Comparison of ENCODE assay signal across 12 cellular contexts in genomic region chr9:129422843-129423700, GRCh38.
DNase-seq lines count a peak whose midpoint lies in the region; ATAC-seq, FAIRE-seq and TF ChIP-seq lines count a peak whose summit lies in the region.
"Had no signal": no experiment of that assay in that cellular context is flagged by ENCODE, and none has a peak within 500 bp of the region (broad histone marks: within the 10 kb centered on the region; RNA-seq: fewer than 3 reads in every experiment).

No MANE protein-coding gene starts in this region.

- peak overlapping the region in 1 of 2 experiments; percentile 37; a peak in 2 of 4 replicates for H3K9ac ChIP-seq in K562 (ENCODE audit: insufficient read depth in 1 of 2, low read depth in 2 of 2, low read length in 2 of 2)

- H3K4me2 ChIP-seq in K562 (ENCODE audit: insufficient read depth, low read length), result no peak overlapping the region

- H3K27ac ChIP-seq in left ventricle myocardium inferior (replicated peaks), result no peak overlapping the region
- no peak overlapping the region for H3K27ac ChIP-seq in K562 (ENCODE audit: extremely low read depth, low read depth, low read length)
- no peak overlapping the region for H3K27ac ChIP-seq in right lobe of liver
- H3K27ac ChIP-seq in upper lobe of right lung, result no peak overlapping the region
- no peak overlapping the region for H3K27ac ChIP-seq in tibial artery

- TF ChIP-seq POLR2A in K562 (conservative IDR thresholded peaks at IDR 0.05) (no peak), right lobe of liver (IDR thresholded peaks at IDR 0.05) (no peak)

- POLR2A ChIA-PET in K562 (lab: Yijun Ruan, JAX), result interaction anchor here (0.6 to 1.5 kb wide), 4 partner anchors 9 to 97 kb away, joined by 3 to 4 read pairs (median 3); no protein-coding TSS in a partner anchor

- BruUV-seq in K562 (replicated peaks; lab: Mats Ljungman, UMichigan), result no TSS peak

- H3K27me3 ChIP-seq in left ventricle myocardium inferior (ENCODE audit: low read depth) (no peaks in the 10 kb centered on the region), K562 (ENCODE audit: control insufficient read depth in 2 of 2, insufficient read depth in 2 of 2, low read length in 2 of 2) (peaks cover 2 to 5% of the 10 kb centered on the region in 2 experiments; a peak in 2 of 5 replicates), right lobe of liver (no peaks in the 10 kb centered on the region), upper lobe of right lung (no peaks in the 10 kb centered on the region), tibial artery (no peaks in the 10 kb centered on the region)

- CTCF ChIA-PET in K562 (lab: Yijun Ruan, JAX; ENCODE audit: low intra/inter-chr PET ratio), result no interaction called here

- H3K36me3 ChIP-seq in left ventricle myocardium inferior (no peaks in the 10 kb centered on the region), K562 (ENCODE audit: control insufficient read depth, insufficient read depth, low read length) (no peaks in the 10 kb centered on the region), right lobe of liver (no peaks in the 10 kb centered on the region), upper lobe of right lung (no peaks in the 10 kb centered on the region), tibial artery (no peaks in the 10 kb centered on the region)

- H2AFZ ChIP-seq in K562 (ENCODE audit: low read depth, low read length), result peak overlapping the region; percentile 67

- H3K4me1 ChIP-seq in left ventricle myocardium inferior (peaks cover 9% of the 10 kb centered on the region), K562 (replicated peaks in 1 of 2; ENCODE audit: control insufficient read depth in 2 of 2, insufficient read depth in 2 of 2, low read length in 2 of 2) (peaks cover 3 to 27% of the 10 kb centered on the region in 2 experiments; a peak in 4 of 5 replicates), right lobe of liver (no peaks in the 10 kb centered on the region), upper lobe of right lung (peaks cover 8% of the 10 kb centered on the region), tibial artery (no peaks in the 10 kb centered on the region)

- WGBS in K562 (ENCODE audit: insufficient coverage, low coverage, missing lambda C conversion rate), result 34% methylated on average over 18 of the region's 18 CpGs
- 31% methylated on average over 9 of the region's 18 CpGs for WGBS in right lobe of liver (ENCODE audit: insufficient coverage, low coverage, low lambda C conversion rate, missing lambda C conversion rate)

- H3K4me3 ChIP-seq in left ventricle myocardium inferior, result no peak overlapping the region
- H3K4me3 ChIP-seq in K562, result no peak overlapping the region
- no peak overlapping the region for H3K4me3 ChIP-seq in right lobe of liver
- no peak overlapping the region for H3K4me3 ChIP-seq in upper lobe of right lung
- H3K4me3 ChIP-seq in tibial artery, result no peak overlapping the region

- in situ Hi-C loops in K562 (cut with MboI), result no loop called here

- TF ChIP-seq CTCF in left ventricle myocardium inferior (IDR thresholded peaks at IDR 0.05; ENCODE audit: borderline replicate concordance) (no peak), K562 (IDR thresholded peaks at IDR 0.05 in 2 of 3, conservative IDR thresholded peaks at IDR 0.05 in 1 of 3; ENCODE audit: insufficient read depth in 2 of 3, low read depth in 1 of 3, low read length in 3 of 3) (no peak), right lobe of liver (IDR thresholded peaks at IDR 0.05) (no peak), upper lobe of right lung (IDR thresholded peaks at IDR 0.05) (no peak), tibial artery (IDR thresholded peaks at IDR 0.05) (no peak)

- TF ChIP-seq RAD21 in K562 (CRISPR knock-in tag; conservative IDR thresholded peaks at IDR 0.05 in 1 of 2, IDR thresholded peaks at IDR 0.05 in 1 of 2), result no peak

- H4K20me1 ChIP-seq in K562 (replicated peaks; ENCODE audit: control insufficient read depth, insufficient read depth, low read length), result no peaks in the 10 kb centered on the region; the same call in 1 of the 2 replicates

- intact Hi-C loops in Right ventricle myocardium superior (cut with DNase I) (no loop called here), left ventricle myocardium inferior (cut with micrococcal nuclease) (no loop called here), K562 (cut with micrococcal nuclease) (no loop called here), right lobe of liver (cut with DNase I) (no loop called here), upper lobe of right lung (cut with DNase I) (no loop called here), tibial artery (cut with DNase I; ENCODE audit: low total_unique reads) (no loop called here)

- H3K79me2 ChIP-seq in K562 (ENCODE audit: control insufficient read depth, insufficient read depth, low read length), result no peaks in the 10 kb centered on the region

- no peaks in the 10 kb centered on the region for H3K9me3 ChIP-seq in left ventricle myocardium inferior (replicated peaks)
- H3K9me3 ChIP-seq in K562 (replicated peaks; ENCODE audit: control insufficient read depth, insufficient read depth, low read depth, low read length), result no peaks in the 10 kb centered on the region
- no peaks in the 10 kb centered on the region for H3K9me3 ChIP-seq in right lobe of liver
- H3K9me3 ChIP-seq in upper lobe of right lung, result no peaks in the 10 kb centered on the region
- H3K9me3 ChIP-seq in tibial artery, result no peaks in the 10 kb centered on the region

- no peak for DNase-seq in Right ventricle myocardium superior
- DNase-seq in left ventricle myocardium inferior, result no peak
- DNase-seq in K562 (ENCODE audit: extremely low read depth in 1 of 4, low spot score in 3 of 4), result no peak
- DNase-seq in right lobe of liver, result peak in 1 of 3 donors; percentile 60
- no peak for DNase-seq in upper lobe of right lung
- no peak for DNase-seq in glomerular visceral epithelial cell (ENCODE audit: extremely low spot score)
- DNase-seq in stimulated activated CD4-positive, alpha-beta T cell treated with anti-CD3 and anti-CD28 coated beads, Interleukin-4, amount 100 ng/mL, for 4 hours, result no peak
- no peak for DNase-seq in tibial artery
- DNase-seq: activated effector memory CD4-positive, alpha-beta T cell treated with Interleukin-2 at 50 U/mL for 16 hours; head of caudate nucleus; NCI-H1105 treated with DMSO at 0.1 percent for 48 hours; stimulated activated naive CD4-positive, alpha-beta T cell had no signal

- FAIRE-seq in K562 (lab: Jason Lieb, UNC), result no peak

- no peak for TF ChIP-seq EP300 in K562 (IDR thresholded peaks at IDR 0.05; ENCODE audit: low read length)

- H3K9me1 ChIP-seq in K562 (ENCODE audit: control insufficient read depth, insufficient read depth, low read length), result no peaks in the 10 kb centered on the region

- ATAC-seq in Right ventricle myocardium superior (ENCODE audit: poor library complexity) (peak; percentile 46), K562 (peak; percentile 39), right lobe of liver (peak; percentile 57 to 75 (median 64)), upper lobe of right lung (peak; percentile 36)

TF ChIP-seq in K562, 482 proteins besides CTCF, POLR2A, EP300 and RAD21 (continues in another document):
- TF ChIP-seq ZNF282 (CRISPR knock-in tag; IDR thresholded peaks at IDR 0.05) (no peak), MYC (IDR thresholded peaks at IDR 0.05; ENCODE audit: low read depth, low read length) (peak; percentile 54; the same call in 1 of the 2 replicates), MYC (CRISPR knock-in tag; IDR thresholded peaks at IDR 0.05; ENCODE audit: borderline replicate concordance, low read depth) (no peak), BCL6 (CRISPR knock-in tag; IDR thresholded peaks at IDR 0.05) (no peak), VEZF1 (CRISPR knock-in tag; IDR thresholded peaks at IDR 0.05) (0 out of 2 replicates have a peak, but pooled peaks have one; percentile 27), GABPA (tag; conservative IDR thresholded peaks at IDR 0.05; ENCODE audit: low read depth) (no peak), GTF3C2 (IDR thresholded peaks at IDR 0.05; ENCODE audit: borderline replicate concordance, extremely low read depth, insufficient read length) (no peak), CHD1 (IDR thresholded peaks at IDR 0.05; ENCODE audit: low read length) (no peak), POLR2H (tag; IDR thresholded peaks at IDR 0.05; ENCODE audit: low read depth) (no peak), NR2C2 (CRISPR knock-in tag; IDR thresholded peaks at IDR 0.05) (no peak), NR2C2 (tag; IDR thresholded peaks at IDR 0.05) (peak; percentile 67)
